In the genomic region with DNA sequence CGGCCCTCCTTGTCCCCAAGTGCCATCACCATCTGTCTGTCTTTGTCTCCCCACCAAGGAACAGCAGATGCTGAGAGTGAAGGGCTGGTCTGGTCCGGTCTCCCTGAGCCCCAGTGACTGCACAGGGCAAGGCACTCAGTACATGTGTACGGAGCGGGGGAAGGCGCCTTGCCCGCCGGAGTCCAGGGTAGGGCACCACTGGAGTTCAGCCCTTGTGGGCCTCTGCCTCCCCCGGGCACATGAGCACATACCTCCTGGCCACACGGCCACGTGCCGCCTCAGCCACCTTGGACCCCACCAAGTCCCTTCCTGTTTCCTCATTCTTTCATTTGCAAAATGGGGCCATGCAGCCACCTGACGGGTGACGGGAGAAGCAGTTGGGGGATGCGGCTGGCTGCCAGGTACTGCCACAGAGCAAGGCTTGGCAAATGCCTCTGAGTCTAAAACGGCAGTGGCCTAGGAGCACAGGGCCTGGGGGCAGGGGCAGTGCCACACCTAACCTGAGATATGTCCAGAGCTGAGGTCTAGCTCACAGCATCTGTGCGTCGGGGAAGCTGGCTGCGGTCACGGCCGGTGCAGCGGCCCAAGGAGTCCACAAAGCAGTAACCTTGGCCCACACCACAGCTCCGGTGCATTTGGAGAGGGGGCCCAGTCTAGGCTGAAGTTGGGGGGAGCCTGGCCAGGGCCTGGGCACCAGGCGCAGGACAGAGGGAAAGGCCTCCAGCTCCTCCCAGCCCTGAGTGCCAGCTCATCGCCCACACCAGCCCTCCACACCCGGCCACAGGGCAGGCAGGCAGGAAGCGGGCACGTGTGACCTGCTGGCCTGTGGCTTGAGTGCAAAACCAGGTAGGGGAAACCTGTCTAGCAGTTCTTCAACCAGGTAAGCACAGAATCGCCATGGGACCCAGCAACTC, we compare ENCODE assay signal across 18 cellular contexts. TPM values are rescaled to one million over a fixed set of nuclear protein-coding genes. Genes with fewer than 3 reads are reported as not detected.
DNase-seq lines count a peak whose midpoint lies in the region; ATAC-seq, FAIRE-seq and TF ChIP-seq lines count a peak whose summit lies in the region.
"Had no signal": no experiment of that assay in that cellular context is flagged by ENCODE, and none has a peak within 500 bp of the region (broad histone marks: within the 10 kb centered on the region; RNA-seq: fewer than 3 reads in every experiment).

No MANE protein-coding gene starts in this region.

- H3K9ac ChIP-seq in kidney (ENCODE audit: low read length in 2 of 2): no peak overlapping the region

- DNase-seq in left cardiac atrium: peak; percentile 19
- no peak for DNase-seq in cardiac septum (ENCODE audit: low spot score)
- DNase-seq in SW480 (ENCODE audit: low spot score): peak; percentile 90
- DNase-seq in kidney: peak; percentile 92
- no peak for DNase-seq in AG08395 (ENCODE audit: low spot score)
- DNase-seq in stimulated activated CD4-positive, alpha-beta T cell treated with anti-CD3 and anti-CD28 coated beads, Interleukin-15, amount 100 ng/mL, for 24 hours: no peak
- DNase-seq: ACHN; activated CD4-positive, alpha-beta T cell treated with anti-CD3 and anti-CD28 coated beads for 1 hour; activated T-cell treated with anti-CD3 and anti-CD28 coated beads, Interleukin-2, amount 50 U/mL, for 48 hours; NCI-H2029 treated with DMSO at 0.1 percent for 48 hours; SW 1271 had no signal

- no peaks in the 10 kb centered on the region for H3K9me3 ChIP-seq in kidney (ENCODE audit: control insufficient read depth in 1 of 2, low read length in 2 of 2)
- H3K9me3 ChIP-seq: left lung, upper lobe of left lung had no signal

- intact Hi-C loops in left cardiac atrium (cut with DNase I) (no loop called here), cardiac septum (cut with DNase I) (no loop called here), kidney (cut with DNase I) (no loop called here)

- peak overlapping the region; percentile 57 to 63 for H3K27ac ChIP-seq in kidney (ENCODE audit: low read depth in 2 of 2, low read length in 2 of 2)
- H3K27ac ChIP-seq: left lung, upper lobe of left lung had no signal

- no peaks in the 10 kb centered on the region for H3K36me3 ChIP-seq in kidney (ENCODE audit: control insufficient read depth in 1 of 2, insufficient read depth in 2 of 2, low read length in 2 of 2)
- H3K36me3 ChIP-seq: left lung, upper lobe of left lung had no signal

- no peak for FAIRE-seq in kidney (lab: Jason Lieb, UNC)
- FAIRE-seq: endometrium had no signal

- peaks cover 0 to 17% of the 10 kb centered on the region in 2 donors for H3K4me1 ChIP-seq in kidney (ENCODE audit: control insufficient read depth in 1 of 2, insufficient read depth in 1 of 2, low read depth in 1 of 2, low read length in 2 of 2)

- ATAC-seq in left cardiac atrium (no peak), HG02870 (IDR thresholded peaks at IDR 0.05; ENCODE audit: unreplicated experiment) (no peak), GM19452 (IDR thresholded peaks at IDR 0.05; ENCODE audit: unreplicated experiment) (no peak)
- ATAC-seq: left lung had no signal

- no peak overlapping the region for H3K4me3 ChIP-seq in kidney (ENCODE audit: low read length in 2 of 2)
- H3K4me3 ChIP-seq: left lung, upper lobe of left lung had no signal

- no peak for TF ChIP-seq CTCF in kidney (IDR thresholded peaks at IDR 0.05; ENCODE audit: borderline replicate concordance, extremely low read depth, insufficient read depth)

RNA-seq across cellular contexts. Expression of gene ADAP1, which starts 5.2 kb away (rescaled TPM):
- total RNA-seq in left cardiac atrium (1 to 10 TPM; 6.9 to 8.2 TPM), cardiac septum (12.5 TPM), kidney (48.2 TPM)
- 36.4 TPM for polyA plus RNA-seq in kidney (ENCODE audit: insufficient read depth, low read depth, low replicate concordance)

RNA-seq across cellular contexts. Expression of gene COX19, which starts 26.1 kb away (rescaled TPM):
- total RNA-seq in left cardiac atrium (1 to 10 TPM; 6.6 to 8.5 TPM), cardiac septum (7.3 TPM), kidney (14.7 TPM)
- 4.8 TPM for polyA plus RNA-seq in kidney (ENCODE audit: insufficient read depth, low read depth, low replicate concordance)

RNA-seq across cellular contexts. Expression of gene CYP2W1, which starts 33.7 kb away (rescaled TPM):
- total RNA-seq in left cardiac atrium (not detected), cardiac septum (not detected), kidney (0.13 TPM)
- polyA plus RNA-seq in kidney (ENCODE audit: insufficient read depth, low read depth, low replicate concordance): 0.17 TPM
- total RNA-seq: glomerular endothelial cell, left lung, omental fat pad, upper lobe of left lung had no signal

Comparison
In these comparisons a context has a peak if more than half of its experiments do, and no peak if none do; other contexts are left out.
1. DNase-seq: peak in left cardiac atrium (single experiment), SW480 (single experiment) and kidney (single experiment); none in cardiac septum (single experiment), AG08395 (single experiment) and stimulated activated CD4-positive, alpha-beta T cell treated with anti-CD3 and anti-CD28 coated beads, Interleukin-15, amount 100 ng/mL, for 24 hours (single experiment).